In the genomic region with DNA sequence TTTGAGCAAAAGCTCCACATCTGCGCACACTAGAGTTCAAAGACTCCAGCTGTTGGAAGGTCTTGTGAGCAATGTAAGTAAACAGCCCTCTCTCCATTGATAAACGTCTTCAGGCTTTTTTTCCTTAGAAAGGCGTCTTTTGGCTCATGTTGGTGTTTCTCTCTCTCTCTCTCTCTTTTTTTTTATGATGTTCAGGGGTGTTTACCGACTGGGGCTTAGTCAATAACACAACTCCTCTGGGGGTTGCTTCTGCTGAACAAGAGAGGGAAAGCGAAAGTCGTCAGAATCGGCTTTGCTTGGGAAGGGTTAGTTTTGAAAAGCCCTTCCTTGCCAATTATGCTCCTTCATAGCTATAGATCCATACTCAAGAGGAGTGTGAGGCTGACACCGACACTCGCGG, we compare ENCODE assay signal across 13 cellular contexts. TPM values are rescaled to one million over a fixed set of nuclear protein-coding genes. Genes with fewer than 3 reads are reported as not detected.
DNase-seq lines count a peak whose midpoint lies in the region; ATAC-seq and TF ChIP-seq lines count a peak whose summit lies in the region.
"Had no signal": no experiment of that assay in that cellular context is flagged by ENCODE, and none has a peak within 500 bp of the region (broad histone marks: within the 10 kb centered on the region; RNA-seq: fewer than 3 reads in every experiment).

No MANE protein-coding gene starts in this region.

- H3K27me3 ChIP-seq in muscle layer of duodenum (ENCODE audit: low read depth, low read length), result no peaks in the 10 kb centered on the region
- no peaks in the 10 kb centered on the region for H3K27me3 ChIP-seq in tibial nerve
- no peaks in the 10 kb centered on the region for H3K27me3 ChIP-seq in PC-3 (ENCODE audit: low read length)

- H3K4me2 ChIP-seq in PC-3 (ENCODE audit: low read length), result no peak overlapping the region

- TF ChIP-seq EP300 in tibial nerve (IDR thresholded peaks at IDR 0.05), result no peak

- DNase-seq in fibroblast of the conjunctiva (ENCODE audit: low read depth), result peak; percentile 37
- DNase-seq in tibial nerve (ENCODE audit: low spot score in 2 of 2), result no peak
- no peak for DNase-seq in activated effector memory CD4-positive, alpha-beta T cell treated with anti-CD3 and anti-CD28 coated beads, Interleukin-2, amount 50 U/mL, for 16 hours
- DNase-seq in PC-3, result no peak
- no peak for DNase-seq in activated T-cell treated with anti-CD3 and anti-CD28 coated beads, Interleukin-2, amount 50 U/mL, for 1 hour
- DNase-seq in omental fat pad (ENCODE audit: low spot score), result no peak
- DNase-seq: activated CD4-positive, alpha-beta T cell treated with anti-CD3 and anti-CD28 coated beads, Interleukin-2, amount 10 ng/mL, durations not matched to agents 7 days and 5 days; endodermal cell; MV-4-11; T-helper 2 cell had no signal

- TF ChIP-seq CTCF in WI38 (IDR thresholded peaks at IDR 0.05; ENCODE audit: low read depth, low read length) (no peak), tibial nerve (IDR thresholded peaks at IDR 0.05) (no peak), PC-3 (conservative IDR thresholded peaks at IDR 0.05; ENCODE audit: low read depth, low read length) (no peak), omental fat pad (IDR thresholded peaks at IDR 0.05) (no peak)

- H3K4me1 ChIP-seq in muscle layer of duodenum (ENCODE audit: control insufficient read depth in 1 of 2, insufficient read depth in 2 of 2, low read length in 2 of 2) (no peaks in the 10 kb centered on the region), tibial nerve (peaks cover 0 to 9% (median 0%) of the 10 kb centered on the region in 4 donors), PC-3 (ENCODE audit: insufficient read depth, low read length) (peaks cover 11% of the 10 kb centered on the region)

- POLR2A ChIA-PET in PC-3 (lab: Charles Lee; ENCODE audit: unreplicated experiment), result no interaction called here

- H3K9me3 ChIP-seq in muscle layer of duodenum (ENCODE audit: control insufficient read depth in 1 of 2, low read length in 2 of 2) (no peaks in the 10 kb centered on the region), tibial nerve (no peaks in the 10 kb centered on the region), PC-3 (ENCODE audit: low read length) (no peaks in the 10 kb centered on the region)

- TF ChIP-seq POLR2A in tibial nerve (IDR thresholded peaks at IDR 0.05), result no peak

- no peaks in the 10 kb centered on the region for H3K9me2 ChIP-seq in PC-3 (replicated peaks; ENCODE audit: low read length)

- no peak overlapping the region for H3K9ac ChIP-seq in PC-3 (ENCODE audit: low read length)

- ATAC-seq in PC-3, result no peak
- no peak for ATAC-seq in omental fat pad (ENCODE audit: low FRiP score)

- BruUV-seq in PC-3 (replicated peaks; lab: Mats Ljungman, UMichigan), result no TSS peak

- CTCF ChIA-PET in PC-3 (lab: Charles Lee), result no interaction called here

- no peaks in the 10 kb centered on the region for H3F3A ChIP-seq in PC-3 (ENCODE audit: low read length, unreplicated experiment)

- intact Hi-C loops in PC-3 (cut with micrococcal nuclease), result no loop called here

- H3K27ac ChIP-seq in muscle layer of duodenum (ENCODE audit: low read length) (peak overlapping the region; percentile 58), tibial nerve (peak overlapping the region; percentile 43 to 62 (median 58)), PC-3 (ENCODE audit: low read length) (no peak overlapping the region)

- no peaks in the 10 kb centered on the region for H3K79me2 ChIP-seq in PC-3 (ENCODE audit: low read length)

- no peak overlapping the region for H2AFZ ChIP-seq in PC-3 (ENCODE audit: low read length)

- no peaks in the 10 kb centered on the region for H4K20me1 ChIP-seq in PC-3 (ENCODE audit: low read length)

- WGBS in tibial nerve, 2 donors, result 55 to 70% methylated on average over 10 of the region's 10 CpGs

- H3K36me3 ChIP-seq in muscle layer of duodenum (ENCODE audit: control insufficient read depth in 1 of 2, insufficient read depth in 2 of 2, low read length in 2 of 2) (no peaks in the 10 kb centered on the region), tibial nerve (no peaks in the 10 kb centered on the region), PC-3 (ENCODE audit: low read depth, low read length) (no peaks in the 10 kb centered on the region)

- H3K4me3 ChIP-seq in WI38 (ENCODE audit: low read depth, low read length), result peak overlapping the region; percentile 52
- peak overlapping the region; percentile 30 to 40 for H3K4me3 ChIP-seq in muscle layer of duodenum (ENCODE audit: low read depth in 1 of 2, low read length in 2 of 2)
- peak overlapping the region in 2 of 4 donors; percentile 2 to 27 for H3K4me3 ChIP-seq in tibial nerve
- no peak overlapping the region for H3K4me3 ChIP-seq in PC-3 (ENCODE audit: low read length)

RNA-seq across cellular contexts. Expression of a gene that starts 53.1 kb away (rescaled TPM):
- total RNA-seq in tibial nerve, result 10 to 100 TPM in 2 of 4 donors, 1 to 10 TPM in 2; 5.7 to 11.0 (median 8.2) TPM
- not detected in 2 replicates for total RNA-seq in PC-3 (2014; rRNA removed)
- total RNA-seq in omental fat pad, result 1 to 10 TPM; 2.3 to 9.7 (median 5.5) TPM
- total RNA-seq: activated CD4-positive, alpha-beta T cell treated with anti-CD3 and anti-CD28 coated beads, Interleukin-2, amount 10 ng/mL, durations not matched to agents 7 days and 5 days; endodermal cell; lung microvascular endothelial cell had no signal
